Comparison of ENCODE assay signal across 15 cellular contexts in genomic region chr1:173248247-173248940, GRCh38.
"Had no signal": no experiment of that assay in that cellular context is flagged by ENCODE, and none has a peak within 500 bp of the region (broad histone marks: within the 10 kb centered on the region; RNA-seq: fewer than 3 reads in every experiment).

No MANE protein-coding gene starts in this region.

- H3K27ac ChIP-seq: gastrocnemius medialis, heart right ventricle, neural progenitor cell, ovary, right atrium auricular region, sigmoid colon, suprapubic skin, tibial nerve, upper lobe of right lung, vagina had no signal

- H3K4me1 ChIP-seq: gastrocnemius medialis, neural progenitor cell, sigmoid colon, tibial nerve, upper lobe of right lung had no signal

- H3K27me3 ChIP-seq: gastrocnemius medialis, heart right ventricle, neural progenitor cell, ovary, right atrium auricular region, sigmoid colon, suprapubic skin, tibial nerve, upper lobe of right lung, vagina had no signal

- H2AFZ ChIP-seq: neural progenitor cell had no signal

- DNase-seq: gastrocnemius medialis; heart right ventricle; hypothalamus; nucleus accumbens; ovary; sigmoid colon; small intestine; stimulated activated CD4-positive, alpha-beta T cell treated with anti-CD3 and anti-CD28 coated beads, Interleukin-12 subunit alpha, Interleukin-12 subunit beta, amount 100 ng/mL, for 4 hours; stimulated activated naive CD4-positive, alpha-beta T cell treated with Interleukin-2 at 50 U/mL for 16 hours; upper lobe of right lung had no signal

- H3K4me3 ChIP-seq: gastrocnemius medialis, heart right ventricle, neural progenitor cell, ovary, right atrium auricular region, sigmoid colon, suprapubic skin, tibial nerve, upper lobe of right lung, vagina had no signal

- H3K9me3 ChIP-seq: gastrocnemius medialis, ovary, suprapubic skin, upper lobe of right lung, vagina had no signal

- H3K36me3 ChIP-seq: gastrocnemius medialis, heart right ventricle, neural progenitor cell, ovary, right atrium auricular region, sigmoid colon, suprapubic skin, tibial nerve, upper lobe of right lung, vagina had no signal

- H3K4me2 ChIP-seq: neural progenitor cell had no signal

- H3K9ac ChIP-seq: neural progenitor cell had no signal
